8 cellular contexts compared by ENCODE assay signal in genomic region chr16:2715519-2715918, GRCh38. TPM values are rescaled to one million over a fixed set of nuclear protein-coding genes. Genes with fewer than 3 reads are reported as not detected.
DNase-seq lines count a peak whose midpoint lies in the region; ATAC-seq and TF ChIP-seq lines count a peak whose summit lies in the region.

No MANE protein-coding gene starts in this region.

- no peaks in the 10 kb centered on the region for H3K9me3 ChIP-seq in iPS-18c (ENCODE audit: control insufficient read depth, insufficient read depth, low read length)

- H3K27ac Mint-ChIP-seq in activated naive CD8-positive, alpha-beta T cell treated with anti-CD3 and anti-CD28 coated beads for 36 hours, result no peak overlapping the region

- DNase-seq in GM10266 (ENCODE audit: extremely low spot score) (peak; percentile 87), T follicular helper cell (ENCODE audit: low read depth) (peak; percentile 78), NCI-H2029 (lab: John Stamatoyannopoulos, UW) (no peak)
- DNase-seq in activated naive CD8-positive, alpha-beta T cell treated with anti-CD3 and anti-CD28 coated beads for 36 hours, result peak; percentile 84
- peak; percentile 70 to 73 for DNase-seq in stimulated activated CD4-positive, alpha-beta T cell treated with anti-CD3 and anti-CD28 coated beads, Interleukin-1b, Interleukin-23, amount 100 ng/mL, for 4 hours (ENCODE audit: low read depth in 2 of 2)

- H3K4me3 Mint-ChIP-seq in activated naive CD8-positive, alpha-beta T cell treated with anti-CD3 and anti-CD28 coated beads for 36 hours, result no peak overlapping the region

- H3K27me3 Mint-ChIP-seq in activated naive CD8-positive, alpha-beta T cell treated with anti-CD3 and anti-CD28 coated beads for 36 hours, result peaks cover 8% of the 10 kb centered on the region

- H3K4me3 ChIP-seq in iPS-18c (ENCODE audit: insufficient read depth, low read depth, low read length), result peak overlapping the region; percentile 21; the same call in 1 of the 2 replicates

- ATAC-seq in HG03432 (IDR thresholded peaks at IDR 0.05; ENCODE audit: unreplicated experiment) (no peak), HG03025 (IDR thresholded peaks at IDR 0.05; ENCODE audit: low FRiP score, unreplicated experiment) (no peak)

- H3K36me3 Mint-ChIP-seq in activated naive CD8-positive, alpha-beta T cell treated with anti-CD3 and anti-CD28 coated beads for 36 hours, result no peaks in the 10 kb centered on the region

- H3K9me3 Mint-ChIP-seq in activated naive CD8-positive, alpha-beta T cell treated with anti-CD3 and anti-CD28 coated beads for 36 hours, result no peaks in the 10 kb centered on the region

- H3K4me1 Mint-ChIP-seq in activated naive CD8-positive, alpha-beta T cell treated with anti-CD3 and anti-CD28 coated beads for 36 hours, result peaks cover 6% of the 10 kb centered on the region

- TF ChIP-seq CTCF in GM10266 (IDR thresholded peaks at IDR 0.05; ENCODE audit: control insufficient read depth, insufficient read depth, low read depth, missing control alignments), result no peak

RNA-seq across cellular contexts. Expression of gene PRSS27, which starts 4.5 kb away (rescaled TPM):
- total RNA-seq in activated naive CD8-positive, alpha-beta T cell treated with anti-CD3 and anti-CD28 coated beads for 36 hours, result 1 to 10 TPM; 1.9 to 2.0 TPM

RNA-seq across cellular contexts. Expression of gene KCTD5, which starts 33.2 kb away (rescaled TPM):
- total RNA-seq in activated naive CD8-positive, alpha-beta T cell treated with anti-CD3 and anti-CD28 coated beads for 36 hours, result 10 to 100 TPM; 29.2 to 29.3 TPM

RNA-seq across cellular contexts. Expression of gene SRRM2, which starts 36.9 kb away (rescaled TPM):
- total RNA-seq in activated naive CD8-positive, alpha-beta T cell treated with anti-CD3 and anti-CD28 coated beads for 36 hours, result 100 to 1,000 TPM; 460 to 507 TPM
